ENCODE assay signal across 1 cellular context in the genomic region with DNA sequence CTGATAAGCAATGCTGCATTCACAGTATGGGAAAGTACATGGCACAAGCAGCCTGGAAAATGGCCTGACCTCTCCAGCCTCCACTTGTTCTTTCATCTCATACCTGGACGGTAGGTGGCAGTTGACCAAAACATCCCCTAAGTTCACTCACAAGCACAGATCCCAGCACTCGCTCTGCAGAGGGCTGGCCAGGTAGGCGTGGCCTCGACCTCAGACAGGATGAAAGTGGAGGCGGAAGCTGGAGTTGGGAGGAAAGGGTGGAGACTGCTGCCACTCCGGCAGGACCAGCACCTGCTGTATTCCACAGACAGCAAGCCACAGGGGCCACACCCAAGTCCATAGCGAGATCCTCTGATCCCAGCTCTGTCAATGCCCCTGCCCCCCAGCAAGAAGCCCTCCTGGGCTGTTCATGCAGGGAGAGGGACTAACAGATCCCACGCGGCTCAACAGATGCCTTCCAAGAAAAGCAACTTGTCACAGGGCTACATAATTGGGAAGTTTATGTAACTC.
TF ChIP-seq lines count a peak whose summit lies in the region.

No MANE protein-coding gene starts in this region.

TF ChIP-seq in HepG2, 621 proteins besides CTCF, POLR2A, EP300 and RAD21 (continued from another document and continues in another):
- TF ChIP-seq, protein P1, sequence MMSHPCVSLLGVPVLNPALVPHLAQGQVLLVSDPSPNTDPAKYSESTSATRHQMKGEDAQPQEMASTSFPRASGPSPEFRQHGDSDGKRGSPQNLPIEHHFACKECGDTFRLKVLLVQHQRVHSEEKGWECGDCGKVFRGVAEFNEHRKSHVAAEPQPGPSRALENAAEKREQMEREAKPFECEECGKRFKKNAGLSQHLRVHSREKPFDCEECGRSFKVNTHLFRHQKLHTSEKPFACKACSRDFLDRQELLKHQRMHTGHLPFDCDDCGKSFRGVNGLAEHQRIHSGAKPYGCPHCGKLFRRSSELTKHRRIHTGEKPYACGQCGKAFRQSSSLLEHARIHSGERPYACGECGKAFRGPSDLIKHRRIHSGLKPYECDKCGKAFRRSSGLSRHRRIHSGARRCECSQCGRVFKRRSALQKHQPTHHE (CRISPR knock-in tag; IDR thresholded peaks at IDR 0.05; ENCODE audit: borderline replicate concordance), result no peak
- TF ChIP-seq, protein P2, sequence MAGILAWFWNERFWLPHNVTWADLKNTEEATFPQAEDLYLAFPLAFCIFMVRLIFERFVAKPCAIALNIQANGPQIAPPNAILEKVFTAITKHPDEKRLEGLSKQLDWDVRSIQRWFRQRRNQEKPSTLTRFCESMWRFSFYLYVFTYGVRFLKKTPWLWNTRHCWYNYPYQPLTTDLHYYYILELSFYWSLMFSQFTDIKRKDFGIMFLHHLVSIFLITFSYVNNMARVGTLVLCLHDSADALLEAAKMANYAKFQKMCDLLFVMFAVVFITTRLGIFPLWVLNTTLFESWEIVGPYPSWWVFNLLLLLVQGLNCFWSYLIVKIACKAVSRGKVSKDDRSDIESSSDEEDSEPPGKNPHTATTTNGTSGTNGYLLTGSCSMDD (CRISPR knock-in tag; IDR thresholded peaks at IDR 0.05), result no peak
- TF ChIP-seq ZBTB7B (CRISPR knock-in tag; IDR thresholded peaks at IDR 0.05) (peak; percentile 52; the same call in 1 of the 2 replicates), HDAC1 (CRISPR knock-in tag; IDR thresholded peaks at IDR 0.05) (peak; percentile 90), TARDBP (CRISPR knock-in tag; IDR thresholded peaks at IDR 0.05) (peak; percentile 67), SMARCE1 (IDR thresholded peaks at IDR 0.05; ENCODE audit: borderline replicate concordance) (no peak), STAG1 (CRISPR knock-in tag; IDR thresholded peaks at IDR 0.05) (peak; percentile 93), NFYC (CRISPR knock-in tag; IDR thresholded peaks at IDR 0.05) (peak; percentile 44; the same call in 1 of the 2 replicates), ZNF367 (CRISPR knock-in tag; IDR thresholded peaks at IDR 0.05; ENCODE audit: borderline replicate concordance) (no peak), POLR2AphosphoS2 (IDR thresholded peaks at IDR 0.05; ENCODE audit: low read depth, low read length) (no peak), ZNF383 (CRISPR knock-in tag; IDR thresholded peaks at IDR 0.05; ENCODE audit: borderline replicate concordance) (no peak), ZMAT3 (CRISPR knock-in tag; conservative IDR thresholded peaks at IDR 0.05) (no peak), JARID2 (CRISPR knock-in tag; IDR thresholded peaks at IDR 0.05; ENCODE audit: insufficient replicate concordance) (no peak), TRIM24 (CRISPR knock-in tag; IDR thresholded peaks at IDR 0.05) (no peak), CHD4 (IDR thresholded peaks at IDR 0.05; ENCODE audit: borderline replicate concordance, low read length) (no peak), HOXA9 (CRISPR knock-in tag; IDR thresholded peaks at IDR 0.05; ENCODE audit: borderline replicate concordance) (no peak), ZNF251 (CRISPR knock-in tag; IDR thresholded peaks at IDR 0.05) (no peak), ZNF782 (CRISPR knock-in tag; IDR thresholded peaks at IDR 0.05; ENCODE audit: borderline replicate concordance) (no peak), ZNF3 (CRISPR knock-in tag; IDR thresholded peaks at IDR 0.05) (no peak), ZNF33B (CRISPR knock-in tag; IDR thresholded peaks at IDR 0.05) (no peak), HMG20A (CRISPR knock-in tag; IDR thresholded peaks at IDR 0.05; ENCODE audit: borderline replicate concordance) (no peak), KLF13 (CRISPR knock-in tag; IDR thresholded peaks at IDR 0.05) (no peak), TP53 (CRISPR knock-in tag; conservative IDR thresholded peaks at IDR 0.05) (no peak), HNRNPLL (IDR thresholded peaks at IDR 0.05; ENCODE audit: low read depth, low read length, poor library complexity, severe bottlenecking) (peak; percentile 25), RAD51 (IDR thresholded peaks at IDR 0.05; ENCODE audit: borderline replicate concordance) (no peak), SIX1 (CRISPR knock-in tag; IDR thresholded peaks at IDR 0.05; ENCODE audit: borderline replicate concordance) (no peak), ZNF20 (CRISPR knock-in tag; IDR thresholded peaks at IDR 0.05) (no peak), HMGA1 (CRISPR knock-in tag; conservative IDR thresholded peaks at IDR 0.05) (no peak), ZNF546 (CRISPR knock-in tag; conservative IDR thresholded peaks at IDR 0.05) (no peak), ZFP1 (CRISPR knock-in tag; IDR thresholded peaks at IDR 0.05) (no peak), SMAD1 (CRISPR knock-in tag; IDR thresholded peaks at IDR 0.05; ENCODE audit: borderline replicate concordance, low read depth) (peak; percentile 44; the same call in 1 of the 2 replicates), KMT2B (CRISPR knock-in tag; IDR thresholded peaks at IDR 0.05) (peak; percentile 74), ZNF556 (CRISPR knock-in tag; IDR thresholded peaks at IDR 0.05; ENCODE audit: borderline replicate concordance) (no peak), ZNF776 (CRISPR knock-in tag; IDR thresholded peaks at IDR 0.05) (no peak), IKZF4 (CRISPR knock-in tag; IDR thresholded peaks at IDR 0.05; ENCODE audit: borderline replicate concordance, low read depth, not compliant biosample characterization) (no peak), GZF1 (CRISPR knock-in tag; IDR thresholded peaks at IDR 0.05) (no peak), ZFP90 (CRISPR knock-in tag; IDR thresholded peaks at IDR 0.05; ENCODE audit: borderline replicate concordance) (no peak), SP4 (CRISPR knock-in tag; IDR thresholded peaks at IDR 0.05) (no peak; the same call in 1 of the 2 replicates), ZNF607 (CRISPR knock-in tag; IDR thresholded peaks at IDR 0.05; ENCODE audit: borderline replicate concordance) (no peak), ZNF678 (CRISPR knock-in tag; IDR thresholded peaks at IDR 0.05) (no peak), PITX1 (CRISPR knock-in tag; IDR thresholded peaks at IDR 0.05) (peak; percentile 41), SPEN (CRISPR knock-in tag; IDR thresholded peaks at IDR 0.05; ENCODE audit: low read depth) (peak; percentile 48; the same call in 1 of the 2 replicates), HIVEP1 (CRISPR knock-in tag; IDR thresholded peaks at IDR 0.05) (no peak)
- TF ChIP-seq, protein P3, sequence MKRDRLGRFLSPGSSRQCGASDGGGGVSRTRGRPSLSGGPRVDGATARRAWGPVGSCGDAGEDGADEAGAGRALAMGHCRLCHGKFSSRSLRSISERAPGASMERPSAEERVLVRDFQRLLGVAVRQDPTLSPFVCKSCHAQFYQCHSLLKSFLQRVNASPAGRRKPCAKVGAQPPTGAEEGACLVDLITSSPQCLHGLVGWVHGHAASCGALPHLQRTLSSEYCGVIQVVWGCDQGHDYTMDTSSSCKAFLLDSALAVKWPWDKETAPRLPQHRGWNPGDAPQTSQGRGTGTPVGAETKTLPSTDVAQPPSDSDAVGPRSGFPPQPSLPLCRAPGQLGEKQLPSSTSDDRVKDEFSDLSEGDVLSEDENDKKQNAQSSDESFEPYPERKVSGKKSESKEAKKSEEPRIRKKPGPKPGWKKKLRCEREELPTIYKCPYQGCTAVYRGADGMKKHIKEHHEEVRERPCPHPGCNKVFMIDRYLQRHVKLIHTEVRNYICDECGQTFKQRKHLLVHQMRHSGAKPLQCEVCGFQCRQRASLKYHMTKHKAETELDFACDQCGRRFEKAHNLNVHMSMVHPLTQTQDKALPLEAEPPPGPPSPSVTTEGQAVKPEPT (CRISPR knock-in tag; IDR thresholded peaks at IDR 0.05; ENCODE audit: low read depth), result no peak
- TF ChIP-seq, protein P4, sequence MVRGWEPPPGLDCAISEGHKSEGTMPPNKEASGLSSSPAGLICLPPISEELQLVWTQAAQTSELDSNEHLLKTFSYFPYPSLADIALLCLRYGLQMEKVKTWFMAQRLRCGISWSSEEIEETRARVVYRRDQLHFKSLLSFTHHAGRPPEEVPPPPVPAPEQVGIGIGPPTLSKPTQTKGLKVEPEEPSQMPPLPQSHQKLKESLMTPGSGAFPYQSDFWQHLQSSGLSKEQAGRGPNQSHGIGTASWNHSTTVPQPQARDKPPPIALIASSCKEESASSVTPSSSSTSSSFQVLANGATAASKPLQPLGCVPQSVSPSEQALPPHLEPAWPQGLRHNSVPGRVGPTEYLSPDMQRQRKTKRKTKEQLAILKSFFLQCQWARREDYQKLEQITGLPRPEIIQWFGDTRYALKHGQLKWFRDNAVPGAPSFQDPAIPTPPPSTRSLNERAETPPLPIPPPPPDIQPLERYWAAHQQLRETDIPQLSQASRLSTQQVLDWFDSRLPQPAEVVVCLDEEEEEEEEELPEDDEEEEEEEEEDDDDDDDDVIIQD (CRISPR knock-in tag; IDR thresholded peaks at IDR 0.05; ENCODE audit: low read depth), result peak; percentile 85
- TF ChIP-seq, protein P5, sequence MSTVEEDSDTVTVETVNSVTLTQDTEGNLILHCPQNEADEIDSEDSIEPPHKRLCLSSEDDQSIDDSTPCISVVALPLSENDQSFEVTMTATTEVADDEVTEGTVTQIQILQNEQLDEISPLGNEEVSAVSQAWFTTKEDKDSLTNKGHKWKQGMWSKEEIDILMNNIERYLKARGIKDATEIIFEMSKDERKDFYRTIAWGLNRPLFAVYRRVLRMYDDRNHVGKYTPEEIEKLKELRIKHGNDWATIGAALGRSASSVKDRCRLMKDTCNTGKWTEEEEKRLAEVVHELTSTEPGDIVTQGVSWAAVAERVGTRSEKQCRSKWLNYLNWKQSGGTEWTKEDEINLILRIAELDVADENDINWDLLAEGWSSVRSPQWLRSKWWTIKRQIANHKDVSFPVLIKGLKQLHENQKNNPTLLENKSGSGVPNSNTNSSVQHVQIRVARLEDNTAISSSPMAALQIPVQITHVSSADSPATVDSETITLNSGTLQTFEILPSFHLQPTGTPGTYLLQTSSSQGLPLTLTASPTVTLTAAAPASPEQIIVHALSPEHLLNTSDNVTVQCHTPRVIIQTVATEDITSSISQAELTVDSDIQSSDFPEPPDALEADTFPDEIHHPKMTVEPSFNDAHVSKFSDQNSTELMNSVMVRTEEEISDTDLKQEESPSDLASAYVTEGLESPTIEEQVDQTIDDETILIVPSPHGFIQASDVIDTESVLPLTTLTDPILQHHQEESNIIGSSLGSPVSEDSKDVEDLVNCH (CRISPR knock-in tag; IDR thresholded peaks at IDR 0.05), result no peak
- TF ChIP-seq, protein P6, sequence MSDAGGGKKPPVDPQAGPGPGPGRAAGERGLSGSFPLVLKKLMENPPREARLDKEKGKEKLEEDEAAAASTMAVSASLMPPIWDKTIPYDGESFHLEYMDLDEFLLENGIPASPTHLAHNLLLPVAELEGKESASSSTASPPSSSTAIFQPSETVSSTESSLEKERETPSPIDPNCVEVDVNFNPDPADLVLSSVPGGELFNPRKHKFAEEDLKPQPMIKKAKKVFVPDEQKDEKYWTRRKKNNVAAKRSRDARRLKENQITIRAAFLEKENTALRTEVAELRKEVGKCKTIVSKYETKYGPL (CRISPR knock-in tag; IDR thresholded peaks at IDR 0.05), result no peak
- TF ChIP-seq, protein P7, sequence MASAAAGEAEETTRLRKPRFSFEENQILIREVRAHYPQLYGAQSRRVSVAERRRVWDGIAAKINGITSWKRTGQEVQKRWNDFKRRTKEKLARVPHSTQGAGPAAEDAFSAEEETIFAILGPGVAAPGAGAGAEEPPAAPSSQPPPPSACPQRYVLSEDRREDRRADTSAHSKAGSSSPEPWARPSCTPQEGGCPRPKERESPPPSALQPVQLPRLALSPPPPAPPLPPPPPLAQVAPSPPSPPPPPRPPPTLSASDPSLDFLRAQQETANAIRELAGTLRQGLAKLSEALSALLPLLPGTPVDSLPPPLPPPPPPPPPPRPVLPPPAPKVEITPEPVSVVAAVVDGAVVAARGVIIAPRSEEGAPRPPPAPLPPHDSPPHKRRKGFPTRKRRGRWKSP (CRISPR knock-in tag; IDR thresholded peaks at IDR 0.05), result no peak
- TF ChIP-seq, protein P8, sequence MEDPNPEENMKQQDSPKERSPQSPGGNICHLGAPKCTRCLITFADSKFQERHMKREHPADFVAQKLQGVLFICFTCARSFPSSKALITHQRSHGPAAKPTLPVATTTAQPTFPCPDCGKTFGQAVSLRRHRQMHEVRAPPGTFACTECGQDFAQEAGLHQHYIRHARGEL (CRISPR knock-in tag; IDR thresholded peaks at IDR 0.05), result no peak
- TF ChIP-seq, protein P9, sequence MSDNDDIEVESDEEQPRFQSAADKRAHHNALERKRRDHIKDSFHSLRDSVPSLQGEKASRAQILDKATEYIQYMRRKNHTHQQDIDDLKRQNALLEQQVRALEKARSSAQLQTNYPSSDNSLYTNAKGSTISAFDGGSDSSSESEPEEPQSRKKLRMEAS (IDR thresholded peaks at IDR 0.05), result no peak; the same call in 1 of the 2 replicates
- TF ChIP-seq, protein P10, sequence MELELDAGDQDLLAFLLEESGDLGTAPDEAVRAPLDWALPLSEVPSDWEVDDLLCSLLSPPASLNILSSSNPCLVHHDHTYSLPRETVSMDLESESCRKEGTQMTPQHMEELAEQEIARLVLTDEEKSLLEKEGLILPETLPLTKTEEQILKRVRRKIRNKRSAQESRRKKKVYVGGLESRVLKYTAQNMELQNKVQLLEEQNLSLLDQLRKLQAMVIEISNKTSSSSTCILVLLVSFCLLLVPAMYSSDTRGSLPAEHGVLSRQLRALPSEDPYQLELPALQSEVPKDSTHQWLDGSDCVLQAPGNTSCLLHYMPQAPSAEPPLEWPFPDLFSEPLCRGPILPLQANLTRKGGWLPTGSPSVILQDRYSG (CRISPR knock-in tag; IDR thresholded peaks at IDR 0.05), result no peak
- TF ChIP-seq, protein P11, sequence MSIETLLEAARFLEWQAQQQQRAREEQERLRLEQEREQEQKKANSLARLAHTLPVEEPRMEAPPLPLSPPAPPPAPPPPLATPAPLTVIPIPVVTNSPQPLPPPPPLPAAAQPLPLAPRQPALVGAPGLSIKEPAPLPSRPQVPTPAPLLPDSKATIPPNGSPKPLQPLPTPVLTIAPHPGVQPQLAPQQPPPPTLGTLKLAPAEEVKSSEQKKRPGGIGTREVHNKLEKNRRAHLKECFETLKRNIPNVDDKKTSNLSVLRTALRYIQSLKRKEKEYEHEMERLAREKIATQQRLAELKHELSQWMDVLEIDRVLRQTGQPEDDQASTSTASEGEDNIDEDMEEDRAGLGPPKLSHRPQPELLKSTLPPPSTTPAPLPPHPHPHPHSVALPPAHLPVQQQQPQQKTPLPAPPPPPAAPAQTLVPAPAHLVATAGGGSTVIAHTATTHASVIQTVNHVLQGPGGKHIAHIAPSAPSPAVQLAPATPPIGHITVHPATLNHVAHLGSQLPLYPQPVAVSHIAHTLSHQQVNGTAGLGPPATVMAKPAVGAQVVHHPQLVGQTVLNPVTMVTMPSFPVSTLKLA (IDR thresholded peaks at IDR 0.05), result no peak
- TF ChIP-seq, protein P12, sequence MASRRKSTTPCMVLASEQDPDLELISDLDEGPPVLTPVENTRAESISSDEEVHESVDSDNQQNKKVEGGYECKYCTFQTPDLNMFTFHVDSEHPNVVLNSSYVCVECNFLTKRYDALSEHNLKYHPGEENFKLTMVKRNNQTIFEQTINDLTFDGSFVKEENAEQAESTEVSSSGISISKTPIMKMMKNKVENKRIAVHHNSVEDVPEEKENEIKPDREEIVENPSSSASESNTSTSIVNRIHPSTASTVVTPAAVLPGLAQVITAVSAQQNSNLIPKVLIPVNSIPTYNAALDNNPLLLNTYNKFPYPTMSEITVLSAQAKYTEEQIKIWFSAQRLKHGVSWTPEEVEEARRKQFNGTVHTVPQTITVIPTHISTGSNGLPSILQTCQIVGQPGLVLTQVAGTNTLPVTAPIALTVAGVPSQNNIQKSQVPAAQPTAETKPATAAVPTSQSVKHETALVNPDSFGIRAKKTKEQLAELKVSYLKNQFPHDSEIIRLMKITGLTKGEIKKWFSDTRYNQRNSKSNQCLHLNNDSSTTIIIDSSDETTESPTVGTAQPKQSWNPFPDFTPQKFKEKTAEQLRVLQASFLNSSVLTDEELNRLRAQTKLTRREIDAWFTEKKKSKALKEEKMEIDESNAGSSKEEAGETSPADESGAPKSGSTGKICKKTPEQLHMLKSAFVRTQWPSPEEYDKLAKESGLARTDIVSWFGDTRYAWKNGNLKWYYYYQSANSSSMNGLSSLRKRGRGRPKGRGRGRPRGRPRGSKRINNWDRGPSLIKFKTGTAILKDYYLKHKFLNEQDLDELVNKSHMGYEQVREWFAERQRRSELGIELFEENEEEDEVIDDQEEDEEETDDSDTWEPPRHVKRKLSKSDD (CRISPR knock-in tag; IDR thresholded peaks at IDR 0.05; ENCODE audit: low read depth), result 0 out of 2 replicates have a peak, but pooled peaks have one; percentile 26
